Comparison of ENCODE assay signal across 8 cellular contexts in genomic region chr1:109532365-109533136, GRCh38. TPM values are rescaled to one million over a fixed set of nuclear protein-coding genes. Genes with fewer than 3 reads are reported as not detected.
A peak's percentile ranks its signal among the peaks of the same experiment; 100 is the strongest.
DNase-seq lines count a peak whose midpoint lies in the region; ATAC-seq, FAIRE-seq and TF ChIP-seq lines count a peak whose summit lies in the region.

No MANE protein-coding gene starts in this region.

- peaks cover 7% of the 10 kb centered on the region for H3K27me3 Mint-ChIP-seq in endothelial cell (ENCODE audit: unreplicated experiment)

- H3K27ac Mint-ChIP-seq in endothelial cell (ENCODE audit: unreplicated experiment) = no peak overlapping the region

- H3K36me3 ChIP-seq in BJ (ENCODE audit: control insufficient read depth, insufficient read depth, low read length) (no peaks in the 10 kb centered on the region), mucosa of stomach (ENCODE audit: control insufficient read depth, insufficient read depth, low read length) (no peaks in the 10 kb centered on the region)

- H3K4me3 Mint-ChIP-seq in endothelial cell (ENCODE audit: unreplicated experiment) = peak overlapping the region; percentile 25

- POLR2A ChIA-PET in BJ (lab: Charles Lee) = interaction anchor here (0.6 to 1.0 kb wide), 2 partner anchors 13 to 33 kb away, joined by 3 read pairs; no protein-coding TSS in a partner anchor

- CTCF ChIA-PET in BJ (lab: Yijun Ruan, JAX) = interaction anchor here (0.6 to 26.3 kb wide), 69 partner anchors 10 to 713 kb away, joined by 3 to 1371 read pairs (median 4); partner anchors contain the start of genes AHCYL1, AMIGO1, AMPD2 and ATXN7L2

- DNase-seq in BJ (ENCODE audit: low read depth) = no peak
- peak; percentile 59 for DNase-seq in HTR-8/SVneo (ENCODE audit: insufficient read length, low spot score)
- peak; percentile 69 for DNase-seq in NOMO-1 treated with DMSO at 0.1 percent for 48 hours (lab: John Stamatoyannopoulos, UW; ENCODE audit: unreplicated experiment)
- peak; percentile 68 for DNase-seq in activated CD8-positive, alpha-beta memory T cell treated with anti-CD3 and anti-CD28 coated beads, Interleukin-2, amount 50 U/mL, for 1 hour (ENCODE audit: extremely low read depth)
- peak; percentile 92 for DNase-seq in endothelial cell (ENCODE audit: low spot score)
- peak; percentile 80 to 84 for DNase-seq in stimulated activated CD8-positive, alpha-beta memory T cell treated with anti-CD3 and anti-CD28 coated beads, Interleukin-4, amount 100 ng/mL, for 1 hour (ENCODE audit: low read depth in 2 of 2, low spot score in 1 of 2)

- H3K9me3 ChIP-seq in mucosa of stomach (ENCODE audit: control insufficient read depth, low read length) = no peaks in the 10 kb centered on the region

- H3K4me1 Mint-ChIP-seq in endothelial cell (ENCODE audit: unreplicated experiment) = peaks cover 17% of the 10 kb centered on the region

- peak; percentile 96 for TF ChIP-seq CTCF in BJ (IDR thresholded peaks at IDR 0.05; ENCODE audit: insufficient read depth, low read depth, low read length)
- TF ChIP-seq CTCF in endothelial cell (IDR thresholded peaks at IDR 0.05; ENCODE audit: unreplicated experiment) = peak; percentile 98

- no peaks in the 10 kb centered on the region for H3K9me3 Mint-ChIP-seq in endothelial cell (ENCODE audit: unreplicated experiment)

- peak overlapping the region; percentile 51 for H3K9ac ChIP-seq in mucosa of stomach (ENCODE audit: low read length)

- no peaks in the 10 kb centered on the region for H3K36me3 Mint-ChIP-seq in endothelial cell (ENCODE audit: low read depth, unreplicated experiment)

- FAIRE-seq in HTR-8/SVneo (lab: Jason Lieb, UNC) = no peak

- no peak overlapping the region for H3K4me3 ChIP-seq in BJ (ENCODE audit: low read depth, low read length)
- no peak overlapping the region for H3K4me3 ChIP-seq in mucosa of stomach (ENCODE audit: low read length)

- ATAC-seq in GM19351 (IDR thresholded peaks at IDR 0.05; ENCODE audit: unreplicated experiment) = peak; percentile 88

- H3K4me1 ChIP-seq in mucosa of stomach (ENCODE audit: control insufficient read depth, insufficient read depth, low read length) = peaks cover 6% of the 10 kb centered on the region

- H3K27me3 ChIP-seq in BJ (ENCODE audit: control insufficient read depth, insufficient read depth, low read length) (no peaks in the 10 kb centered on the region; the same call in 1 of the 2 replicates), mucosa of stomach (ENCODE audit: control insufficient read depth, insufficient read depth, low read length) (no peaks in the 10 kb centered on the region)

RNA-seq across cellular contexts. Expression of gene GPR61, which starts 7.1 kb away (rescaled TPM):
- not detected in 2 replicates for polyA plus RNA-seq in BJ (2011; rRNA removed)
- polyA minus RNA-seq in BJ (2011; rRNA and poly(A)+ RNA removed) = not detected in 2 replicates
- not detected for total RNA-seq in endothelial cell (ENCODE audit: unreplicated experiment)

RNA-seq across cellular contexts. Expression of gene GNAI3, which starts 15.9 kb away (rescaled TPM):
- polyA plus RNA-seq in BJ (2011; rRNA removed) = 4.7 and 9.6 TPM in 2 replicates
- polyA minus RNA-seq in BJ (2011; rRNA and poly(A)+ RNA removed) = 5.6 and 7.1 TPM in 2 replicates
- 17.7 TPM for total RNA-seq in endothelial cell (ENCODE audit: unreplicated experiment)

RNA-seq across cellular contexts. Expression of gene AMIGO1, which starts 23.0 kb away (rescaled TPM):
- 2.9 and 3.4 TPM in 2 replicates for polyA plus RNA-seq in BJ (2011; rRNA removed)
- 1.8 and 3.6 TPM in 2 replicates for polyA minus RNA-seq in BJ (2011; rRNA and poly(A)+ RNA removed)
- 1.2 TPM for total RNA-seq in endothelial cell (ENCODE audit: unreplicated experiment)

RNA-seq across cellular contexts. Expression of gene CYB561D1, which starts 38.7 kb away (rescaled TPM):
- polyA plus RNA-seq in BJ (2011; rRNA removed) = 8.2 and 10.8 TPM in 2 replicates
- polyA minus RNA-seq in BJ (2011; rRNA and poly(A)+ RNA removed) = 9.3 and 14.3 TPM in 2 replicates
- total RNA-seq in endothelial cell (ENCODE audit: unreplicated experiment) = 7.8 TPM

RNA-seq across cellular contexts. Expression of gene ATXN7L2, which starts 48.8 kb away (rescaled TPM):
- polyA plus RNA-seq in BJ (2011; rRNA removed) = 5.7 and 8.7 TPM in 2 replicates
- polyA minus RNA-seq in BJ (2011; rRNA and poly(A)+ RNA removed) = 6.1 and 7.6 TPM in 2 replicates
- 3.2 TPM for total RNA-seq in endothelial cell (ENCODE audit: unreplicated experiment)
